Comparison of ENCODE assay signal across 2 cellular contexts in genomic region chr9:96382175-96382574, GRCh38.
TF ChIP-seq lines count a peak whose summit lies in the region.

No MANE protein-coding gene starts in this region.

TF ChIP-seq in K562, 482 proteins besides CTCF, POLR2A, EP300 and RAD21 (continued from another document):
- no peak for TF ChIP-seq KHSRP (IDR thresholded peaks at IDR 0.05)
- no peak for TF ChIP-seq TFAP4 (CRISPR knock-in tag; IDR thresholded peaks at IDR 0.05; ENCODE audit: borderline replicate concordance)
- TF ChIP-seq ARID2 (IDR thresholded peaks at IDR 0.05) = no peak
- TF ChIP-seq MCM7 (IDR thresholded peaks at IDR 0.05) = no peak
- TF ChIP-seq HINFP (tag; conservative IDR thresholded peaks at IDR 0.05; ENCODE audit: low read depth) = no peak
- TF ChIP-seq FOXA1 (IDR thresholded peaks at IDR 0.05; ENCODE audit: borderline replicate concordance) = no peak
- no peak for TF ChIP-seq HIVEP1 (CRISPR knock-in tag; IDR thresholded peaks at IDR 0.05)
- no peak for TF ChIP-seq EHMT2 (IDR thresholded peaks at IDR 0.05)
- no peak for TF ChIP-seq TEAD2 (tag; IDR thresholded peaks at IDR 0.05)
- TF ChIP-seq ATF3 (IDR thresholded peaks at IDR 0.05) = peak; percentile 69
- TF ChIP-seq ATF3 (CRISPR knock-in tag; conservative IDR thresholded peaks at IDR 0.05) = no peak
- peak; percentile 32; the same call in 1 of the 2 replicates for TF ChIP-seq JUND (IDR thresholded peaks at IDR 0.05; ENCODE audit: borderline replicate concordance, low read depth, low read length)
- TF ChIP-seq JUND (tag; IDR thresholded peaks at IDR 0.05; ENCODE audit: borderline replicate concordance, low read depth, low read length) = no peak
- no peak for TF ChIP-seq FOXM1 (IDR thresholded peaks at IDR 0.05; ENCODE audit: low read depth)
- TF ChIP-seq FOXM1 (CRISPR knock-in tag; IDR thresholded peaks at IDR 0.05; ENCODE audit: low read depth) = no peak
TF ChIP-seq in K562: peak in this region for 4.

TF ChIP-seq in liver, 16 proteins besides CTCF, POLR2A, EP300 and RAD21 (continued from another document):
- TF ChIP-seq ZBTB33 (IDR thresholded peaks at IDR 0.05) (no peak), RXRA (IDR thresholded peaks at IDR 0.05) (no peak), FOXA2 (IDR thresholded peaks at IDR 0.05) (no peak)
TF ChIP-seq in liver: peak in this region for 0.
